Comparison of ENCODE assay signal across 18 cellular contexts in the genomic region with DNA sequence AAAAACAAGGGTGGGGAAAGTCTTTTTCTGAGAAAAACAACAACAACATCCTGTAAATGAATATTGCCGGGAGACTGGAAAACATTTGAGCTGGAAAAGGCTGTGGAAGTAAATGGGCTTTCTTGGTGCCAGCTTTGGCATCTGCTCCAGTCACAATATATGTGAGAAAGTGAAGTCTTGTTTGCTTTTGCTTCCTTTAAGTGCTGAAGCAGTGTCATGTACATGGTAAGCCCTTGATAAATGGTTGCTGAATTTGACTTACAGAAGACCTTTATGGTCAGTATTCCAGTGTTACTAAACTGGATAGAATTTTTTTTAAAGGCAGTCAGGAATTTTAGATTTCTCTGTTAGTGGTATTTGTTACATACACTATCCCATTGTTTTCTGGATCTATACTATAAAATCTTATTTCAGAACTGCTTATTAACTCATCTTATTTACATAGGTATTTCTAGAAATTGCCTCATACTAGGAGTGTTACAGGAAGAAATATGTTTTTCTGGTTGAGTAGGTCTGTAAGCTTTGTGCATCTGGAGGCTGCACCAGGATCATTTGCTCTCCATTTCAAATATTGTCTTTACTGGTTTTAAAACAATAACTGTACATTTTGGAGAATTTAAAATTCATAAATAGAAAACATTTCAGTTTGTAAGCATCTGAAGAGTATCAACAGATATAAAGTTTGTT.
"Had no signal": no experiment of that assay in that cellular context is flagged by ENCODE, and none has a peak within 500 bp of the region (broad histone marks: within the 10 kb centered on the region; RNA-seq: fewer than 3 reads in every experiment).

No MANE protein-coding gene starts in this region.

- H3K27me3 ChIP-seq: colonic mucosa, neutrophil, right lobe of liver, thyroid gland had no signal

- H3K27ac ChIP-seq: colonic mucosa, neutrophil, right lobe of liver, thyroid gland, WERI-Rb-1 had no signal

- H3K4me1 ChIP-seq: colonic mucosa, right lobe of liver had no signal

- H3K9me3 ChIP-seq: colonic mucosa, mucosa of descending colon, neutrophil, right lobe of liver, thyroid gland had no signal

- H3K36me3 ChIP-seq: colonic mucosa, neutrophil, right lobe of liver, thyroid gland, WERI-Rb-1 had no signal

- H3K4me3 ChIP-seq: colonic mucosa, mucosa of descending colon, right lobe of liver, thyroid gland had no signal

- ATAC-seq: activated CD8-positive, alpha-beta T cell treated with anti-CD3 and anti-CD28 coated beads, Interleukin-2, amount 10 ng/mL, durations not matched to agents 7 days and 5 days; left colon; mucosa of descending colon; naive thymus-derived CD8-positive, alpha-beta T cell; right lobe of liver; stimulated activated effector memory CD8-positive, alpha-beta T cell treated with anti-CD3 and anti-CD28 coated beads, Interleukin-12 subunit alpha, Interleukin-12 subunit beta, amount 100 ng/mL, for 72 hours had no signal

- DNase-seq: activated CD4-positive, alpha-beta T cell treated with anti-CD3 and anti-CD28 coated beads for 4 hours; activated CD8-positive, alpha-beta memory T cell treated with anti-CD3 and anti-CD28 coated beads, Interleukin-2, amount 50 U/mL, for 48 hours; activated CD8-positive, alpha-beta T cell treated with anti-CD3 and anti-CD28 coated beads, Interleukin-2, amount 10 ng/mL, durations not matched to agents 7 days and 5 days; activated naive CD4-positive, alpha-beta T cell; caudate nucleus; colonic mucosa; effector CD8-positive, alpha-beta T cell; erythroblast; glutamatergic neuron; immature natural killer cell; left colon; mucosa of descending colon; naive thymus-derived CD8-positive, alpha-beta T cell; right lobe of liver; thyroid gland; WERI-Rb-1 had no signal
